Comparison of ENCODE assay signal across 29 cellular contexts in genomic region chr10:29135318-29135717, GRCh38.
"Had no signal": no experiment of that assay in that cellular context is flagged by ENCODE, and none has a peak within 500 bp of the region (broad histone marks: within the 10 kb centered on the region; RNA-seq: fewer than 3 reads in every experiment).

No MANE protein-coding gene starts in this region.

- H3K4me3 ChIP-seq: body of pancreas, colonic mucosa, esophagus squamous epithelium had no signal

- H3K9me3 ChIP-seq: body of pancreas, colonic mucosa, esophagus squamous epithelium had no signal

- FAIRE-seq: endometrium, endothelial cell of umbilical vein, frontal cortex had no signal

- DNase-seq: activated B cell treated with CpG ODN at 0.5 μM for 24 hours; activated CD4-positive, alpha-beta T cell treated with anti-CD3 and anti-CD28 coated beads for 48 hours; activated CD4-positive, alpha-beta T cell treated with anti-CD3 and anti-CD28 coated beads, Interleukin-2, amount 50 U/mL, for 1 hour; activated CD4-positive, alpha-beta T cell treated with anti-CD3 and anti-CD28 coated beads, Interleukin-2, amount 50 U/mL, for 48 hours; activated CD8-positive, alpha-beta memory T cell treated with anti-CD3 and anti-CD28 coated beads for 24 hours; activated CD8-positive, alpha-beta T cell treated with anti-CD3 and anti-CD28 coated beads for 36 hours; activated effector memory CD4-positive, alpha-beta T cell treated with Interleukin-2 at 50 U/mL for 16 hours; activated gamma-delta T cell treated with Interleukin-2 at 50 U/mL for 16 hours; activated naive CD4-positive, alpha-beta T cell treated with anti-CD3 and anti-CD28 coated beads, Interleukin-2, amount 50 U/mL, for 16 hours; activated naive CD4-positive, alpha-beta T cell treated with Interleukin-2 at 50 U/mL for 16 hours; activated T-cell treated with anti-CD3 and anti-CD28 coated beads, Interleukin-2, amount 50 U/mL, for 4 hours; amniotic stem cell; aorta; body of pancreas; central memory CD4-positive, alpha-beta T cell; cerebellar nuclear complex; colonic mucosa; effector CD8-positive, alpha-beta T cell; esophagus squamous epithelium; foreskin fibroblast; head of caudate nucleus; T-helper 2 cell; WERI-Rb-1 had no signal

- H3K36me3 ChIP-seq: colonic mucosa, esophagus squamous epithelium, WERI-Rb-1 had no signal

- ATAC-seq: activated CD4-positive, CD25-positive, alpha-beta regulatory T cell treated with anti-CD3 and anti-CD28 coated beads, Interleukin-2, amount 50 U/mL, for 24 hours; activated CD8-positive, alpha-beta T cell treated with anti-CD3 and anti-CD28 coated beads for 36 hours; activated T-cell treated with anti-CD3 and anti-CD28 coated beads, Interleukin-2, amount 50 U/mL, for 4 hours; activated T-helper 17 cell treated with anti-CD3 and anti-CD28 coated beads, Interleukin-2, amount 50 U/mL, for 72 hours; body of pancreas had no signal

- H3K4me1 ChIP-seq: body of pancreas, colonic mucosa had no signal

- H3K27me3 ChIP-seq: body of pancreas, colonic mucosa had no signal

- H3K27ac ChIP-seq: body of pancreas, colonic mucosa, epithelial cell of prostate, esophagus squamous epithelium, WERI-Rb-1 had no signal
